Comparison of ENCODE assay signal across 16 cellular contexts in the genomic region with DNA sequence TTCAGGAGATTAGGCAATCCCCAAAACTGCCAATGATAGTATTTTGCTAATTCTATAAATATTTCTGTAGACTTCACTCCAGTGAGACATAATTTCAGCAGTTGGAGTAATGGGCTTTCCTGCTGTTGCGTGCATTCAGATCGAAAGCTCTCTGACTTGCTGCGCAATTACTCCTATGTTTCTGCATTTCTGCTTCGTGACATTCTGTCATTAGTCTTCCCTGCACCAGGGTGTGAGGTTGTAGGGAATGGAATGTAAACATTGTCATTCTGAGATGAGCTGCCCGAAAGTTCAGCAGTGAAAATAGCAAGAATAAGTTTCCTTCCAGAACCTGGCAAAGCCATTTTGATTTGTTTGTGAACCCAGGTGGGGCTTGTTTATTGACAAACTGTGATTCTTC. TPM values are rescaled to one million over a fixed set of nuclear protein-coding genes. Genes with fewer than 3 reads are reported as not detected.
DNase-seq lines count a peak whose midpoint lies in the region; ATAC-seq and TF ChIP-seq lines count a peak whose summit lies in the region.
"Had no signal": no experiment of that assay in that cellular context is flagged by ENCODE, and none has a peak within 500 bp of the region (broad histone marks: within the 10 kb centered on the region; RNA-seq: fewer than 3 reads in every experiment).

No MANE protein-coding gene starts in this region.

- intact Hi-C loops in left ventricle myocardium inferior (cut with micrococcal nuclease), result no loop called here
- intact Hi-C loops in heart left ventricle (cut with DNase I), result loop anchor here in 2 of 10 donors (10.0 kb wide), 1 partner anchor 50 kb away; no protein-coding TSS in a partner anchor
- intact Hi-C loops in upper lobe of right lung (cut with DNase I), result no loop called here

- 60 to 65% (median 63%) methylated on average over 5 of the region's 5 CpGs for WGBS in heart left ventricle, 4 donors

- no peak overlapping the region for H3K4me3 ChIP-seq in left ventricle myocardium inferior
- H3K4me3 ChIP-seq in heart left ventricle, result no peak overlapping the region
- no peak overlapping the region for H3K4me3 ChIP-seq in SJSA1
- 0 out of 2 replicates have a peak overlapping the region, but pooled peaks have one; percentile 4 for H3K4me3 ChIP-seq in iPS-20b (ENCODE audit: low read length)
- H3K4me3 ChIP-seq in upper lobe of right lung, result no peak overlapping the region
- H3K4me3 ChIP-seq: adrenal gland, skin epidermis, thyroid gland had no signal

- H3K9me3 ChIP-seq in left ventricle myocardium inferior (replicated peaks) (no peaks in the 10 kb centered on the region), heart left ventricle (no peaks in the 10 kb centered on the region), SJSA1 (replicated peaks) (no peaks in the 10 kb centered on the region), iPS-20b (ENCODE audit: insufficient read depth, low read depth, low read length) (no peaks in the 10 kb centered on the region), upper lobe of right lung (no peaks in the 10 kb centered on the region)
- H3K9me3 ChIP-seq: adrenal gland, thyroid gland had no signal

- H3K4me1 ChIP-seq in left ventricle myocardium inferior, result peaks cover 92% of the 10 kb centered on the region
- H3K4me1 ChIP-seq in heart left ventricle, result peaks cover 16 to 85% (median 57%) of the 10 kb centered on the region in 12 donors
- peaks cover 84% of the 10 kb centered on the region for H3K4me1 ChIP-seq in SJSA1 (replicated peaks)
- H3K4me1 ChIP-seq in iPS-20b (ENCODE audit: insufficient read depth, low read length), result peaks cover 37% of the 10 kb centered on the region
- peaks cover 45% of the 10 kb centered on the region for H3K4me1 ChIP-seq in upper lobe of right lung

- DNase-seq in left ventricle myocardium inferior (no peak), heart left ventricle (no peak), SJSA1 (ENCODE audit: low read depth in 1 of 2, low spot score in 2 of 2) (peak; percentile 67 to 74), upper lobe of right lung (no peak), NCI-H524 (lab: John Stamatoyannopoulos, UW) (no peak)
- no peak for DNase-seq in stimulated activated naive CD4-positive, alpha-beta T cell treated with Interleukin-2 at 50 U/mL for 16 hours (lab: John Stamatoyannopoulos, UW)
- DNase-seq: adrenal gland, AML-193, DND-41, naive B cell, NCI-H2081 treated with DMSO at 0.1 percent for 48 hours, thyroid gland had no signal

- no peaks in the 10 kb centered on the region for H3K36me3 ChIP-seq in left ventricle myocardium inferior
- H3K36me3 ChIP-seq in heart left ventricle, result no peaks in the 10 kb centered on the region
- H3K36me3 ChIP-seq in SJSA1, result 0 out of 2 replicates have a peak, but pooled peaks cover 3% of the 10 kb centered on the region
- no peaks in the 10 kb centered on the region for H3K36me3 ChIP-seq in iPS-20b (ENCODE audit: insufficient read depth, low read depth, low read length)
- H3K36me3 ChIP-seq in upper lobe of right lung, result no peaks in the 10 kb centered on the region
- H3K36me3 ChIP-seq: adrenal gland, thyroid gland had no signal

- H3K27ac ChIP-seq in left ventricle myocardium inferior (replicated peaks) (peak overlapping the region; percentile 9), heart left ventricle (peak overlapping the region in 3 of 12 donors; percentile 5 to 82 (median 43)), SJSA1 (peak overlapping the region; percentile 72), iPS-20b (ENCODE audit: low read length) (no peak overlapping the region), upper lobe of right lung (no peak overlapping the region)
- H3K27ac ChIP-seq: adrenal gland, thyroid gland had no signal

- H3K9ac ChIP-seq in iPS-20b (ENCODE audit: low read depth, low read length), result no peak overlapping the region

- H3K27me3 ChIP-seq in left ventricle myocardium inferior (ENCODE audit: low read depth) (no peaks in the 10 kb centered on the region), heart left ventricle (no peaks in the 10 kb centered on the region), SJSA1 (replicated peaks) (no peaks in the 10 kb centered on the region), iPS-20b (ENCODE audit: insufficient read depth, low read length) (no peaks in the 10 kb centered on the region), upper lobe of right lung (no peaks in the 10 kb centered on the region)
- H3K27me3 ChIP-seq: adrenal gland, thyroid gland had no signal

- no peak for TF ChIP-seq POLR2A in heart left ventricle (IDR thresholded peaks at IDR 0.05)

- TF ChIP-seq CTCF in left ventricle myocardium inferior (IDR thresholded peaks at IDR 0.05; ENCODE audit: borderline replicate concordance) (no peak), heart left ventricle (IDR thresholded peaks at IDR 0.05) (no peak), upper lobe of right lung (IDR thresholded peaks at IDR 0.05) (no peak)

- ATAC-seq in heart left ventricle, result no peak
- ATAC-seq in upper lobe of right lung, result peak; percentile 21
- ATAC-seq in GM18868 (IDR thresholded peaks at IDR 0.05; ENCODE audit: unreplicated experiment), result no peak
- ATAC-seq: Right ventricle myocardium inferior had no signal

RNA-seq across cellular contexts. Expression of a gene that starts 58.2 kb away (rescaled TPM):
- 173 TPM for total RNA-seq in left ventricle myocardium inferior
- total RNA-seq in heart left ventricle, result 100 to 1,000 TPM in 8 of 9 donors, 10 to 100 TPM in 1; 95.7 to 247 (median 159) TPM
- 10 to 100 TPM; 45.0 to 63.6 TPM for polyA plus RNA-seq in heart left ventricle
- 22.5 and 31.6 TPM in 2 replicates for total RNA-seq in SJSA1 (2014; rRNA removed; shearing (Covaris generic))
- 39.1 TPM for total RNA-seq in upper lobe of right lung

Comparison
In these comparisons a context has a peak if more than half of its experiments do, and no peak if none do; other contexts are left out.
1. DNase-seq: peak in SJSA1 (2 of 2); none in left ventricle myocardium inferior (single experiment), heart left ventricle (0 of 5), upper lobe of right lung (single experiment), stimulated activated naive CD4-positive, alpha-beta T cell treated with Interleukin-2 at 50 U/mL for 16 hours (single experiment) and NCI-H524 (0 of 2).
2. H3K27ac ChIP-seq: peak in left ventricle myocardium inferior (single experiment) and SJSA1 (single experiment); none in iPS-20b (single experiment) and upper lobe of right lung (single experiment).